Comparison of ENCODE assay signal across 9 cellular contexts in genomic region chr10:15106352-15107013, GRCh38. TPM values are rescaled to one million over a fixed set of nuclear protein-coding genes. Genes with fewer than 3 reads are reported as not detected.
DNase-seq lines count a peak whose midpoint lies in the region; ATAC-seq lines count a peak whose summit lies in the region.
"Had no signal": no experiment of that assay in that cellular context is flagged by ENCODE, and none has a peak within 500 bp of the region (broad histone marks: within the 10 kb centered on the region; RNA-seq: fewer than 3 reads in every experiment).

No MANE protein-coding gene starts in this region.

- peak; percentile 1 for DNase-seq in NCI-H2029 treated with DMSO at 0.1 percent for 48 hours (lab: John Stamatoyannopoulos, UW)
- no peak for DNase-seq in NCI-H2029 (lab: John Stamatoyannopoulos, UW)
- DNase-seq in NCI-H2171 treated with DMSO at 0.1 percent for 48 hours (lab: John Stamatoyannopoulos, UW) = peak; percentile 39
- DNase-seq in caudate nucleus (lab: John Stamatoyannopoulos, UW) = peak in 40 of 61 donors; percentile 1 to 79 (median 16)
- peak; percentile 54 for DNase-seq in left lobe of liver (ENCODE audit: low spot score)
- peak; percentile 51 to 64 for DNase-seq in stimulated activated CD4-positive, alpha-beta T cell treated with anti-CD3 and anti-CD28 coated beads, Interleukin-4, amount 100 ng/mL, for 48 hours (ENCODE audit: low read depth in 2 of 2)

- no peak overlapping the region for H3K27ac ChIP-seq in caudate nucleus (ENCODE audit: low read depth, low read length)
- H3K27ac ChIP-seq: BLaER1 treated with 17β-estradiol and CSF1 and Interleukin-3, amounts not matched to agents 10 nM and 100 nM had no signal

- ATAC-seq in HG02678 (IDR thresholded peaks at IDR 0.05; ENCODE audit: unreplicated experiment) (peak; percentile 83), left lobe of liver (peak; percentile 69)
- peak; percentile 87 to 90 for ATAC-seq in activated CD4-positive, CD25-positive, alpha-beta regulatory T cell treated with anti-CD3 and anti-CD28 coated beads, Interleukin-2, amount 50 U/mL, for 24 hours

RNA-seq across cellular contexts. Expression of gene RPP38, which starts 9.3 kb away (rescaled TPM):
- 6.1 TPM for total RNA-seq in left lobe of liver

RNA-seq across cellular contexts. Expression of gene ACBD7, which starts 17.9 kb away (rescaled TPM):
- total RNA-seq in left lobe of liver = not detected
